ENCODE assay signal across 9 cellular contexts in the genomic region with DNA sequence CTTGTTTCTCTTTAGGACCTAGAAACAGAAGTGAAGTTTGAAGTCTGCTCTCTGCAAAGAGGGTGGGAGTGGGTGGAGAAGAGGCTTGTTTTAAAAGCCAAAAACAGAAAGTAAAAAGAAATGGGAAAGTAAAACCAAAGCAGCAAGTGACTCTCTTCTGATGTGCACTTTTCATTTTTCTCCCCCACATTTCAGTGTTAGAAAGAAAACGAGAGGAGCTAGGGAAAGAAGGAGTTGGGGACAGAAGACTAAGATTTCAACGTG. TPM values are rescaled to one million over a fixed set of nuclear protein-coding genes. Genes with fewer than 3 reads are reported as not detected.
DNase-seq lines count a peak whose midpoint lies in the region; ATAC-seq and TF ChIP-seq lines count a peak whose summit lies in the region.
"Had no signal": no experiment of that assay in that cellular context is flagged by ENCODE, and none has a peak within 500 bp of the region (broad histone marks: within the 10 kb centered on the region; RNA-seq: fewer than 3 reads in every experiment).

No MANE protein-coding gene starts in this region.

- peaks cover 34% of the 10 kb centered on the region for H3K27me3 Mint-ChIP-seq in activated T-cell treated with anti-CD3 and anti-CD28 coated beads, Interleukin-2, amount 50 U/mL, for 4 hours (ENCODE audit: low read depth)
- peaks cover 39% of the 10 kb centered on the region for H3K27me3 Mint-ChIP-seq in brain
- H3K27me3 Mint-ChIP-seq in neural crest cell (ENCODE audit: low read depth): peaks cover 50% of the 10 kb centered on the region

- peak; percentile 58 to 59 for ATAC-seq in activated T-cell treated with anti-CD3 and anti-CD28 coated beads, Interleukin-2, amount 50 U/mL, for 4 hours
- ATAC-seq in HG02973 (IDR thresholded peaks at IDR 0.05; ENCODE audit: unreplicated experiment) (peak; percentile 43), esophagus mucosa (no peak)

- no peaks in the 10 kb centered on the region for H3K36me3 Mint-ChIP-seq in activated T-cell treated with anti-CD3 and anti-CD28 coated beads, Interleukin-2, amount 50 U/mL, for 4 hours (ENCODE audit: insufficient read depth)
- H3K36me3 Mint-ChIP-seq in brain: no peaks in the 10 kb centered on the region
- H3K36me3 Mint-ChIP-seq in neural crest cell (ENCODE audit: low read depth): no peaks in the 10 kb centered on the region

- peak overlapping the region in 1 of 5 experiments; percentile 66 for H3K27ac Mint-ChIP-seq in brain
- H3K27ac Mint-ChIP-seq in neural crest cell (ENCODE audit: unreplicated experiment): no peak overlapping the region

- H3K4me3 Mint-ChIP-seq in activated T-cell treated with anti-CD3 and anti-CD28 coated beads, Interleukin-2, amount 50 U/mL, for 4 hours: peak overlapping the region; percentile 61
- H3K4me3 Mint-ChIP-seq in brain (peak overlapping the region; percentile 81 to 85 (median 84)), neural crest cell (peak overlapping the region; percentile 80)

- peaks cover 15% of the 10 kb centered on the region for H3K4me1 Mint-ChIP-seq in activated T-cell treated with anti-CD3 and anti-CD28 coated beads, Interleukin-2, amount 50 U/mL, for 4 hours (ENCODE audit: low read depth)
- H3K4me1 Mint-ChIP-seq in brain: peaks cover 21% of the 10 kb centered on the region
- peaks cover 25% of the 10 kb centered on the region for H3K4me1 Mint-ChIP-seq in neural crest cell

- H3K9me3 Mint-ChIP-seq in activated T-cell treated with anti-CD3 and anti-CD28 coated beads, Interleukin-2, amount 50 U/mL, for 4 hours: no peaks in the 10 kb centered on the region
- H3K9me3 Mint-ChIP-seq in brain: no peaks in the 10 kb centered on the region
- no peaks in the 10 kb centered on the region for H3K9me3 Mint-ChIP-seq in neural crest cell

- DNase-seq in activated T-cell treated with anti-CD3 and anti-CD28 coated beads, Interleukin-2, amount 50 U/mL, for 4 hours: no peak
- no peak for DNase-seq in activated T-cell treated with anti-CD3 and anti-CD28 coated beads, Interleukin-2, amount 50 U/mL, for 48 hours
- DNase-seq in neural crest cell (ENCODE audit: low read depth, low spot score) (no peak), NCI-H1436 (lab: John Stamatoyannopoulos, UW) (no peak), UCSD-AML1 (lab: John Stamatoyannopoulos, UW; ENCODE audit: unreplicated experiment) (no peak)

- no peak for TF ChIP-seq CTCF in brain (conservative IDR thresholded peaks at IDR 0.05)
- TF ChIP-seq CTCF in neural crest cell (conservative IDR thresholded peaks at IDR 0.05): no peak

RNA-seq across cellular contexts. Expression of gene C6orf141, which starts 1.3 kb away (rescaled TPM):
- under 1 TPM in 1 of 3 donors, not detected in 2; 0.25 TPM for total RNA-seq in activated T-cell treated with anti-CD3 and anti-CD28 coated beads, Interleukin-2, amount 50 U/mL, for 4 hours
- polyA plus RNA-seq in brain (ENCODE audit: insufficient read depth, low read depth, low replicate concordance): not detected
- total RNA-seq in neural crest cell (0.89 and 1.0 TPM in 2 replicates), esophagus mucosa (9.3 TPM)
- total RNA-seq: activated CD8-positive, alpha-beta memory T cell treated with anti-CD3 and anti-CD28 coated beads for 36 hours had no signal

RNA-seq across cellular contexts. Expression of gene GLYATL3, which starts 52.1 kb away (rescaled TPM):
- total RNA-seq in activated T-cell treated with anti-CD3 and anti-CD28 coated beads, Interleukin-2, amount 50 U/mL, for 4 hours: not detected
- not detected for polyA plus RNA-seq in brain (ENCODE audit: insufficient read depth, low read depth, low replicate concordance)
- total RNA-seq in neural crest cell (not detected in 2 replicates), esophagus mucosa (not detected)
- total RNA-seq: activated CD8-positive, alpha-beta memory T cell treated with anti-CD3 and anti-CD28 coated beads for 36 hours had no signal
